Comparison of ENCODE assay signal across 16 cellular contexts in genomic region chr1:222441006-222441620, GRCh38.
DNase-seq lines count a peak whose midpoint lies in the region; ATAC-seq and TF ChIP-seq lines count a peak whose summit lies in the region.
"Had no signal": no experiment of that assay in that cellular context is flagged by ENCODE, and none has a peak within 500 bp of the region (broad histone marks: within the 10 kb centered on the region; RNA-seq: fewer than 3 reads in every experiment).

No MANE protein-coding gene starts in this region.

- no peak overlapping the region for H3K4me3 Mint-ChIP-seq in progenitor cell of endocrine pancreas (ENCODE audit: low read depth)
- H3K4me3 Mint-ChIP-seq: CD4-positive, alpha-beta memory T cell had no signal

- peaks cover 27% of the 10 kb centered on the region for H3K4me1 Mint-ChIP-seq in progenitor cell of endocrine pancreas (ENCODE audit: low read depth)

- H3K36me3 Mint-ChIP-seq in progenitor cell of endocrine pancreas (ENCODE audit: insufficient read depth) = no peaks in the 10 kb centered on the region
- H3K36me3 Mint-ChIP-seq: CD4-positive, alpha-beta memory T cell had no signal

- no peaks in the 10 kb centered on the region for H3K27me3 Mint-ChIP-seq in progenitor cell of endocrine pancreas

- DNase-seq in AG08396 (ENCODE audit: low spot score) (peak; percentile 27), amniotic epithelial cell (ENCODE audit: low read depth) (peak; percentile 63), kidney tubule cell (ENCODE audit: low spot score) (peak; percentile 7), progenitor cell of endocrine pancreas (ENCODE audit: low spot score, unreplicated experiment) (no peak), NAMALWA (ENCODE audit: low spot score) (no peak), RPMI8226 (no peak)
- DNase-seq: ACHN; BE2C; CD4-positive, alpha-beta memory T cell; KBM-7; NCI-H1048; NCI-H146; NCI-H2107; NCI-H226; PC-9 had no signal

- no peaks in the 10 kb centered on the region for H3K9me3 Mint-ChIP-seq in progenitor cell of endocrine pancreas (ENCODE audit: low read depth)

- no peak for TF ChIP-seq CTCF in progenitor cell of endocrine pancreas (IDR thresholded peaks at IDR 0.05; ENCODE audit: unreplicated experiment)

- ATAC-seq in GM18502 (IDR thresholded peaks at IDR 0.05; ENCODE audit: poor library complexity, unreplicated experiment) = no peak

- H3K27ac Mint-ChIP-seq in progenitor cell of endocrine pancreas = peak overlapping the region; percentile 71

Comparison
In these comparisons a context has a peak if more than half of its experiments do, and no peak if none do; other contexts are left out.
1. DNase-seq: peak in AG08396 (single experiment), amniotic epithelial cell (single experiment) and kidney tubule cell (single experiment); none in progenitor cell of endocrine pancreas (single experiment), NAMALWA (single experiment) and RPMI8226 (single experiment).